1 cellular context compared by ENCODE assay signal in the genomic region with DNA sequence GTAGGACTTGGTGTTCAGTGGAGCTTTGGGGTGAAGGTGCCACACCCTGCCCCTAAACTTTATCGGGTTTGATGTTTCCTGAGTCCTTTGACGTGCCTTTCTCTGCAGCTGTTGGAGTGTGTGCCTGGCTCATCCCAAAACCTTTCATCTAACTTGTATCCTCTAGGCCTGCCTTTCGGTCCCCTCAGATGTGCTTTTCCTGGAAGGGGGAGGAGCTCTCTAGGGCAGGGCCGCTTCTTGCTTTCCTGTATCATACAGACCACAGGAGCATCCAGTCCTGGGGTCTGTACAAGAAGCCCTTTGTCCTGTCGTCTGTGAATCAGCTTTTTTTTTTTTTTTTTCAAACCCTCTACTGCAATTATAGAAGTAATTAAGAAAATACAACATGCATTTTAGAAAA.
TF ChIP-seq lines count a peak whose summit lies in the region.

No MANE protein-coding gene starts in this region.

TF ChIP-seq in IMR-90, 13 proteins besides CTCF, POLR2A, EP300 and RAD21:
- no peak for TF ChIP-seq SMC3 (IDR thresholded peaks at IDR 0.05; ENCODE audit: low read depth, low read length)
- TF ChIP-seq FOS (IDR thresholded peaks at IDR 0.05; ENCODE audit: low read depth, low read length) = no peak
- TF ChIP-seq CEBPB (IDR thresholded peaks at IDR 0.05; ENCODE audit: low read depth, low read length) = no peak
- TF ChIP-seq MAZ (IDR thresholded peaks at IDR 0.05; ENCODE audit: borderline replicate concordance, low read depth, low read length) = no peak
- TF ChIP-seq RCOR1 (IDR thresholded peaks at IDR 0.05; ENCODE audit: insufficient replicate concordance, low read length) = no peak
- TF ChIP-seq, protein P1, sequence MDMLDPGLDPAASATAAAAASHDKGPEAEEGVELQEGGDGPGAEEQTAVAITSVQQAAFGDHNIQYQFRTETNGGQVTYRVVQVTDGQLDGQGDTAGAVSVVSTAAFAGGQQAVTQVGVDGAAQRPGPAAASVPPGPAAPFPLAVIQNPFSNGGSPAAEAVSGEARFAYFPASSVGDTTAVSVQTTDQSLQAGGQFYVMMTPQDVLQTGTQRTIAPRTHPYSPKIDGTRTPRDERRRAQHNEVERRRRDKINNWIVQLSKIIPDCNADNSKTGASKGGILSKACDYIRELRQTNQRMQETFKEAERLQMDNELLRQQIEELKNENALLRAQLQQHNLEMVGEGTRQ (IDR thresholded peaks at IDR 0.05; ENCODE audit: low read depth, low read length) = no peak
- TF ChIP-seq, protein P2, sequence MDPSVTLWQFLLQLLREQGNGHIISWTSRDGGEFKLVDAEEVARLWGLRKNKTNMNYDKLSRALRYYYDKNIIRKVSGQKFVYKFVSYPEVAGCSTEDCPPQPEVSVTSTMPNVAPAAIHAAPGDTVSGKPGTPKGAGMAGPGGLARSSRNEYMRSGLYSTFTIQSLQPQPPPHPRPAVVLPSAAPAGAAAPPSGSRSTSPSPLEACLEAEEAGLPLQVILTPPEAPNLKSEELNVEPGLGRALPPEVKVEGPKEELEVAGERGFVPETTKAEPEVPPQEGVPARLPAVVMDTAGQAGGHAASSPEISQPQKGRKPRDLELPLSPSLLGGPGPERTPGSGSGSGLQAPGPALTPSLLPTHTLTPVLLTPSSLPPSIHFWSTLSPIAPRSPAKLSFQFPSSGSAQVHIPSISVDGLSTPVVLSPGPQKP (IDR thresholded peaks at IDR 0.05; ENCODE audit: borderline replicate concordance, low read depth, low read length) = no peak
- no peak for TF ChIP-seq NFE2L2 (IDR thresholded peaks at IDR 0.05; ENCODE audit: low read depth, low read length)
- no peak for TF ChIP-seq CHD1 (IDR thresholded peaks at IDR 0.05; ENCODE audit: low read depth, low read length)
- TF ChIP-seq MAFK (IDR thresholded peaks at IDR 0.05; ENCODE audit: low read depth, low read length) = no peak
- no peak for TF ChIP-seq BHLHE40 (IDR thresholded peaks at IDR 0.05; ENCODE audit: low read depth, low read length)
- TF ChIP-seq RFX5 (IDR thresholded peaks at IDR 0.05; ENCODE audit: low read depth, low read length) = no peak
